7 cellular contexts compared by ENCODE assay signal in the genomic region with DNA sequence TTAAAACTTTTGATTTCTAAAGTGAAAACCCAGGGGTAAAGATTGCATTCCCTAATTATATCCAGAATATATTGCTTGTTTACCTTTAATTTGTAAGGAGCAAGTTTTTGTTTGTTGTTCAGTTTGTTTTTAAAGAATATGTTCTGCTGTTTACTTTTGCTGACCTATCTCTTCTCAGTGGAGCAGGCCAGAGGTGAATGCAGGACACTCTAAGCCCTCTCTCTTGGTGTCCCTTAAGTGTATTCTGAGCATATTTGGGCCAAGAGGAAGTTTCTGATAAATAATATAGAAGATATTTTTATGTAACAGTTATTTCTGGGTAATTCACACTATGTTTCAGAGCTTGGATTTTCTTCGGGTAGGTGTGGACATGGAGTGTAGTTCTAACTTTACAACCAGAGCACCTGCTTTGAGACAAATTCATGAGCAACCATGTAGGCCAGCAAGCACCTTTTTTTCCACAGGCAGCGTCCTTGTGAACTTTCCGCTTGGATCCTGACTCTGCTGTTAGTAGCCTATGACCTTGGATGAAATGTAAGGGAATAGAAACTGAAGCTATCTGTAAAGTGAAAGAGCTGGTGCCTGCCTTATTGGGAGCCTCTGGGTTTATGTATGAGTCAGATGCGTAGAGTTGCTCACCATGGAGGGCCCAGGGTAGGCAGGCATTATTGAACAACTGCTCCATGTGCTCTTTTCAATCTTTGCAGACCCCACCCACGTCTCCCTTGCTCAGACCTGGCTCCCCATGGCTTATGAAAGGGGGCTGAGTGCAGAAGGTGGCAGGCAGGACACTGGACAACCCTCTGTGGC. TPM values are rescaled to one million over a fixed set of nuclear protein-coding genes. Genes with fewer than 3 reads are reported as not detected.
A peak's percentile ranks its signal among the peaks of the same experiment; 100 is the strongest.
DNase-seq lines count a peak whose midpoint lies in the region; ATAC-seq and TF ChIP-seq lines count a peak whose summit lies in the region.

No MANE protein-coding gene starts in this region.

- H3K36me3 Mint-ChIP-seq in activated T-cell treated with anti-CD3 and anti-CD28 coated beads, Interleukin-2, amount 50 U/mL, for 72 hours (ENCODE audit: insufficient read depth in 2 of 2), result peaks cover 6 to 13% of the 10 kb centered on the region in 2 donors

- H3K36me3 ChIP-seq in mucosa of descending colon (ENCODE audit: low read depth), result peaks cover 6% of the 10 kb centered on the region

- H3K4me3 ChIP-seq in mucosa of descending colon, result no peak overlapping the region

- H3K9me3 Mint-ChIP-seq in activated T-cell treated with anti-CD3 and anti-CD28 coated beads, Interleukin-2, amount 50 U/mL, for 72 hours, result peaks cover 0 to 2% of the 10 kb centered on the region in 2 donors

- H3K4me1 Mint-ChIP-seq in activated T-cell treated with anti-CD3 and anti-CD28 coated beads, Interleukin-2, amount 50 U/mL, for 72 hours (ENCODE audit: low read depth), result peaks cover 96% of the 10 kb centered on the region

- intact Hi-C loops in mucosa of descending colon (cut with DNase I, micrococcal nuclease), result no loop called here

- peaks cover 30% of the 10 kb centered on the region for H3K4me1 ChIP-seq in mucosa of descending colon (ENCODE audit: low read depth)

- H3K9me3 ChIP-seq in mucosa of descending colon, result no peaks in the 10 kb centered on the region

- peak; percentile 69 for ATAC-seq in HG03095 (IDR thresholded peaks at IDR 0.05; ENCODE audit: unreplicated experiment)
- peak; percentile 89 to 90 for ATAC-seq in activated T-cell treated with anti-CD3 and anti-CD28 coated beads, Interleukin-2, amount 50 U/mL, for 72 hours (replicated peaks in 1 of 2)
- peak; percentile 82 for ATAC-seq in mucosa of descending colon

- no peaks in the 10 kb centered on the region for H3K27me3 Mint-ChIP-seq in activated T-cell treated with anti-CD3 and anti-CD28 coated beads, Interleukin-2, amount 50 U/mL, for 72 hours (ENCODE audit: low read depth)

- TF ChIP-seq CTCF in mucosa of descending colon (IDR thresholded peaks at IDR 0.05), result no peak

- peak overlapping the region; percentile 80 to 87 for H3K4me3 Mint-ChIP-seq in activated T-cell treated with anti-CD3 and anti-CD28 coated beads, Interleukin-2, amount 50 U/mL, for 72 hours

- DNase-seq in GM19240 (ENCODE audit: insufficient read length, low spot score), result peak; percentile 42
- peak; percentile 63 to 67 for DNase-seq in activated T-cell treated with anti-CD3 and anti-CD28 coated beads, Interleukin-2, amount 50 U/mL, for 72 hours
- no peak for DNase-seq in mucosa of descending colon
- no peak for DNase-seq in NCI-H446 (lab: John Stamatoyannopoulos, UW)
- no peak for DNase-seq in NCI-H187 treated with DMSO at 0.1 percent for 48 hours (lab: John Stamatoyannopoulos, UW)
- DNase-seq in NCI-H1105 (lab: John Stamatoyannopoulos, UW), result no peak

- H3K27ac Mint-ChIP-seq in activated T-cell treated with anti-CD3 and anti-CD28 coated beads, Interleukin-2, amount 50 U/mL, for 72 hours, result peak overlapping the region; percentile 77

RNA-seq across cellular contexts. Expression of a gene that starts 16.1 kb away (rescaled TPM):
- 10 to 100 TPM; 79.6 to 82.7 TPM for total RNA-seq in activated T-cell treated with anti-CD3 and anti-CD28 coated beads, Interleukin-2, amount 50 U/mL, for 72 hours
- total RNA-seq in mucosa of descending colon, result 100 to 1,000 TPM; 141 to 186 (median 159) TPM

RNA-seq across cellular contexts. Expression of a gene that starts 40.5 kb away (rescaled TPM):
- 10 to 100 TPM; 73.6 to 79.8 TPM for total RNA-seq in activated T-cell treated with anti-CD3 and anti-CD28 coated beads, Interleukin-2, amount 50 U/mL, for 72 hours
- 10 to 100 TPM; 76.7 to 93.3 (median 84.9) TPM for total RNA-seq in mucosa of descending colon

RNA-seq across cellular contexts. Expression of a gene that starts 48.8 kb away (rescaled TPM):
- 10 to 100 TPM; 59.9 to 72.3 TPM for total RNA-seq in activated T-cell treated with anti-CD3 and anti-CD28 coated beads, Interleukin-2, amount 50 U/mL, for 72 hours
- 10 to 100 TPM; 50.7 to 60.6 (median 60.0) TPM for total RNA-seq in mucosa of descending colon

Comparison
In these comparisons a context has a peak if more than half of its experiments do, and no peak if none do; other contexts are left out.
1. DNase-seq: peak in GM19240 (single experiment) and activated T-cell treated with anti-CD3 and anti-CD28 coated beads, Interleukin-2, amount 50 U/mL, for 72 hours (2 of 2); none in mucosa of descending colon (0 of 3), NCI-H446 (0 of 2), NCI-H187 treated with DMSO at 0.1 percent for 48 hours (single experiment) and NCI-H1105 (single experiment).
2. Peak in every context shown above with its lines, with median percentiles within 50 percentile points of each other: ATAC-seq.